Comparison of ENCODE assay signal across 11 cellular contexts in the genomic region with DNA sequence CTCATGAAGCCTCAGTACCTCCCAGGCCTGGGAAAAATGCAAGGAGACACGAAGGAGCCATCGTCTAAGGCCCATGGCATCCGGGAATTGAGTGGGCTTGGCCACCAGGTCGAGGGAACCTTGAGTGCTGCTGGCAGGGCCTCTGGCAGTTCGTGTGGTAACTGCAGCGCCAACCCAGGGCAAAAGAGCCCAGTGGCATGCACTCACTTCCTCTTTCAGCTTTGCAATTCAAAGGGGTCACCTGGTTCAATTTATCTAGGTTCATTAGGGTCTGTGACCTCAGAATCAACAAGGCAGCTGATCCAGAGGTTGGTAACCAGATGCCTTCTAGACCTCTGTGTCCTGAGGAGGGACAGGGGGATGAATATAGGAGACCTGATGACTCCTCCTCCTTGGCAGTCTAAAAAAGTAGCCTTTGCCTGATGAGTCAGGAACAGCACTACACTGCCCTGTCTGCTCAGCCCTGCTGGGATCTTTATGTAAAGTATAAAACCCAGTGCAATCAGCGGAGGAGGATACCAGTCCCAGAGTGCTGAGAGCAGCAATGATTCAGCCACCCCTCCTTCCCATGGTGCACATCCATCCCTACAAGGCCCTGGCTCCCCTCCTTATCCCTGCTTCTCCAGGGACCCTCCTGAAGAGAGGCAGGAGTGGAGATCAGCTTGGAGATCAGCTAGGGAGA. TPM values are rescaled to one million over a fixed set of nuclear protein-coding genes. Genes with fewer than 3 reads are reported as not detected.
DNase-seq lines count a peak whose midpoint lies in the region; ATAC-seq and TF ChIP-seq lines count a peak whose summit lies in the region.
"Had no signal": no experiment of that assay in that cellular context is flagged by ENCODE, and none has a peak within 500 bp of the region (broad histone marks: within the 10 kb centered on the region; RNA-seq: fewer than 3 reads in every experiment).

No MANE protein-coding gene starts in this region.

- H3K27me3 ChIP-seq in gastrocnemius medialis, result no peaks in the 10 kb centered on the region
- H3K27me3 ChIP-seq in SJCRH30, result peaks cover 21% of the 10 kb centered on the region; the same call in 1 of the 2 replicates

- no peaks in the 10 kb centered on the region for H3K36me3 Mint-ChIP-seq in neural crest cell (ENCODE audit: low read depth)

- no peak for TF ChIP-seq POLR2A in gastrocnemius medialis (IDR thresholded peaks at IDR 0.05)

- H3K9me3 ChIP-seq in gastrocnemius medialis (no peaks in the 10 kb centered on the region), SJCRH30 (replicated peaks) (no peaks in the 10 kb centered on the region)
- H3K9me3 ChIP-seq: prostate gland had no signal

- H3K9me3 Mint-ChIP-seq in neural crest cell, result no peaks in the 10 kb centered on the region
- H3K9me3 Mint-ChIP-seq: immature natural killer cell had no signal

- DNase-seq in EL (peak; percentile 52), NOMO-1 treated with dmso at 0.1 percent for 144 hours (lab: John Stamatoyannopoulos, UW; ENCODE audit: unreplicated experiment) (peak; percentile 4), coronary artery (ENCODE audit: low spot score) (peak; percentile 57), neural crest cell (ENCODE audit: low read depth, low spot score) (no peak), NCI-H2029 treated with DMSO at 0.1 percent for 48 hours (lab: John Stamatoyannopoulos, UW) (no peak), gastrocnemius medialis (no peak), SJCRH30 (no peak), G401 (ENCODE audit: low spot score) (no peak)
- DNase-seq: Calu3, immature natural killer cell had no signal

- H3K27ac ChIP-seq in coronary artery (no peak overlapping the region), gastrocnemius medialis (no peak overlapping the region), SJCRH30 (no peak overlapping the region)
- H3K27ac ChIP-seq: prostate gland had no signal

- H3K36me3 ChIP-seq in gastrocnemius medialis, result no peaks in the 10 kb centered on the region
- H3K36me3 ChIP-seq in SJCRH30, result no peaks in the 10 kb centered on the region
- H3K36me3 ChIP-seq: prostate gland had no signal

- H3K27me3 Mint-ChIP-seq in neural crest cell (ENCODE audit: low read depth), result peaks cover 18% of the 10 kb centered on the region

- H3K27ac Mint-ChIP-seq in neural crest cell (ENCODE audit: unreplicated experiment), result peak overlapping the region; percentile 40
- H3K27ac Mint-ChIP-seq: immature natural killer cell had no signal

- H3K4me1 Mint-ChIP-seq in neural crest cell, result peaks cover 30% of the 10 kb centered on the region

- no peak overlapping the region for H3K4me3 ChIP-seq in coronary artery
- no peak overlapping the region for H3K4me3 ChIP-seq in gastrocnemius medialis
- H3K4me3 ChIP-seq in SJCRH30, result no peak overlapping the region
- H3K4me3 ChIP-seq: prostate gland had no signal

- no peak overlapping the region for H3K4me3 Mint-ChIP-seq in neural crest cell
- H3K4me3 Mint-ChIP-seq: immature natural killer cell had no signal

- TF ChIP-seq CTCF in coronary artery (IDR thresholded peaks at IDR 0.05), result no peak
- TF ChIP-seq CTCF in neural crest cell (conservative IDR thresholded peaks at IDR 0.05), result no peak
- no peak for TF ChIP-seq CTCF in gastrocnemius medialis (IDR thresholded peaks at IDR 0.05 in 4 of 5, conservative IDR thresholded peaks at IDR 0.05 in 1 of 5)

- H3K4me1 ChIP-seq in gastrocnemius medialis (no peaks in the 10 kb centered on the region), SJCRH30 (no peaks in the 10 kb centered on the region)
- H3K4me1 ChIP-seq: prostate gland had no signal

- in situ Hi-C loops in gastrocnemius medialis (cut with MboI; ENCODE audit: low sequenced_read_pairs in 4 of 4), result loop anchor here (10.0 to 25.0 kb wide), 4 partner anchors 83 to 350 kb away; partner anchors contain the start of gene PRELP (in 1 of the 4)
- in situ Hi-C loops in G401 (cut with HindIII; ENCODE audit: low sequenced_read_pairs), result loop anchor here (25.0 kb wide), 2 partner anchors 100 kb away; no protein-coding TSS in a partner anchor

- ATAC-seq in gastrocnemius medialis, result no peak

- intact Hi-C loops in gastrocnemius medialis (cut with DNase I; ENCODE audit: low total_unique reads), result no loop called here

RNA-seq across cellular contexts. Expression of gene FMOD, which starts 11.1 kb away (rescaled TPM):
- total RNA-seq in neural crest cell (0.35 and 0.39 TPM in 2 replicates), gastrocnemius medialis (10 to 100 TPM in 1 of 4 donors, 1 to 10 TPM in 3; 6.3 to 15.8 (median 7.8) TPM)
- total RNA-seq in SJCRH30 (2014; rRNA removed; shearing (Covaris generic)), result 7.5 and 7.6 TPM in 2 replicates
- not detected in 2 replicates for total RNA-seq in G401 (2014; rRNA removed; shearing (Covaris generic))
- total RNA-seq: Calu3 had no signal

RNA-seq across cellular contexts. Expression of gene BTG2, which starts 56.7 kb away (rescaled TPM):
- total RNA-seq in neural crest cell (16.1 and 18.1 TPM in 2 replicates), gastrocnemius medialis (100 to 1,000 TPM in 1 of 4 donors, 10 to 100 TPM in 3; 48.0 to 286 (median 74.9) TPM)
- 59.8 and 63.1 TPM in 2 replicates for total RNA-seq in SJCRH30 (2014; rRNA removed; shearing (Covaris generic))
- total RNA-seq in G401 (2014; rRNA removed; shearing (Covaris generic)), result 12.7 and 15.2 TPM in 2 replicates

Comparison
In these comparisons a context has a peak if more than half of its experiments do, and no peak if none do; other contexts are left out.
1. DNase-seq: peak in EL (single experiment), NOMO-1 treated with dmso at 0.1 percent for 144 hours (single experiment) and coronary artery (single experiment); none in neural crest cell (single experiment), NCI-H2029 treated with DMSO at 0.1 percent for 48 hours (single experiment), gastrocnemius medialis (0 of 2), SJCRH30 (0 of 2) and G401 (single experiment).